1 cellular context compared by ENCODE assay signal in genomic region chr13:36074659-36075058, GRCh38.
TF ChIP-seq lines count a peak whose summit lies in the region.

No MANE protein-coding gene starts in this region.

TF ChIP-seq in GM23338, 12 proteins besides CTCF, POLR2A, EP300 and RAD21 (continued from another document):
- TF ChIP-seq ZNF462 (CRISPR knock-in tag; IDR thresholded peaks at IDR 0.05) = no peak
- no peak for TF ChIP-seq EZH2 (IDR thresholded peaks at IDR 0.05; ENCODE audit: low read depth, unreplicated experiment)
- no peak for TF ChIP-seq JUNB (IDR thresholded peaks at IDR 0.05; ENCODE audit: unreplicated experiment)
- TF ChIP-seq POLR2AphosphoS5 (IDR thresholded peaks at IDR 0.05; ENCODE audit: low read depth) = no peak
- no peak for TF ChIP-seq REST (IDR thresholded peaks at IDR 0.05; ENCODE audit: unreplicated experiment)
- no peak for TF ChIP-seq ETS1 (IDR thresholded peaks at IDR 0.05)
